In genomic region chr17:6233339-6233738, GRCh38 we compare ENCODE assay signal across 27 cellular contexts.
DNase-seq lines count a peak whose midpoint lies in the region; ATAC-seq, FAIRE-seq and TF ChIP-seq lines count a peak whose summit lies in the region.
"Had no signal": no experiment of that assay in that cellular context is flagged by ENCODE, and none has a peak within 500 bp of the region (broad histone marks: within the 10 kb centered on the region; RNA-seq: fewer than 3 reads in every experiment).

No MANE protein-coding gene starts in this region.

- no peaks in the 10 kb centered on the region for H3K27me3 ChIP-seq in neuronal stem cell (ENCODE audit: control insufficient read depth in 3 of 3, insufficient read depth in 3 of 3, low read depth in 1 of 3, low read length in 3 of 3)
- H3K27me3 ChIP-seq: MG63 had no signal

- no peak overlapping the region for H2BK5ac ChIP-seq in neuronal stem cell (ENCODE audit: low read length)

- no peak overlapping the region for H4K91ac ChIP-seq in neuronal stem cell (ENCODE audit: low read depth, low read length, poor library complexity)

- peak; percentile 86 for FAIRE-seq in urothelium cell line (lab: Jason Lieb, UNC)
- FAIRE-seq: G401.6, GM12891, GM19239 had no signal

- no peak overlapping the region for H3K9ac ChIP-seq in neuronal stem cell (ENCODE audit: low read depth, low read length, poor library complexity)

- DNase-seq in activated CD8-positive, alpha-beta memory T cell treated with anti-CD3 and anti-CD28 coated beads for 24 hours = peak; percentile 44
- DNase-seq in activated CD8-positive, alpha-beta memory T cell treated with anti-CD3 and anti-CD28 coated beads, Interleukin-2, amount 10 ng/mL, durations not matched to agents 7 days and 5 days = no peak
- DNase-seq in WTC11 (ENCODE audit: low spot score) (no peak), neuronal stem cell (ENCODE audit: low spot score) (no peak), urothelium cell line (ENCODE audit: low spot score) (no peak), cardiac septum (ENCODE audit: low spot score) (no peak)
- DNase-seq: Caco-2; CD8-positive, alpha-beta T cell; IMR-90; KG1; MG63; NCI-H1105 treated with DMSO at 0.1 percent for 48 hours; NCI-H2029 treated with DMSO at 0.1 percent for 48 hours; NCI-H446 treated with DMSO at 0.1 percent for 48 hours; NCI-H526 treated with DMSO at 0.1 percent for 48 hours; RPMI8226; SHP77 treated with DMSO at 0.1 percent for 48 hours had no signal

- intact Hi-C loops in cardiac septum (cut with DNase I) = no loop called here

- no peak overlapping the region for H2BK120ac ChIP-seq in neuronal stem cell (ENCODE audit: low read depth, low read length)

- no peak overlapping the region for H3K18ac ChIP-seq in neuronal stem cell (ENCODE audit: low read length)

- peaks cover 0 to 4% of the 10 kb centered on the region in 2 donors for H3K4me1 ChIP-seq in neuronal stem cell (ENCODE audit: control insufficient read depth in 2 of 2, insufficient read depth in 1 of 2, low read depth in 1 of 2, low read length in 2 of 2)
- H3K4me1 ChIP-seq: Caco-2 had no signal

- H3K23ac ChIP-seq in neuronal stem cell (ENCODE audit: low read depth, low read length, poor library complexity) = no peak overlapping the region

- ATAC-seq in activated CD8-positive, alpha-beta memory T cell treated with anti-CD3 and anti-CD28 coated beads, Interleukin-2, amount 10 ng/mL, durations not matched to agents 7 days and 5 days = no peak
- ATAC-seq in WTC11 = no peak
- ATAC-seq in HG03457 (IDR thresholded peaks at IDR 0.05; ENCODE audit: unreplicated experiment) = no peak
- no peak for ATAC-seq in HG03025 (IDR thresholded peaks at IDR 0.05; ENCODE audit: low FRiP score, unreplicated experiment)
- ATAC-seq: CD8-positive, alpha-beta T cell; HCT116 had no signal

- no CpG with 5 or more reads among the region's 4 CpGs for WGBS in neuronal stem cell (ENCODE audit: extremely low coverage in 2 of 2, insufficient read length in 2 of 2, insufficient replicate concordance in 1 of 2), 2 donors

- POLR2A ChIA-PET in WTC11 (lab: Charles Lee) = no interaction called here

- H3K9me3 Mint-ChIP-seq in activated CD8-positive, alpha-beta memory T cell treated with anti-CD3 and anti-CD28 coated beads, Interleukin-2, amount 10 ng/mL, durations not matched to agents 7 days and 5 days (ENCODE audit: low read depth) = no peaks in the 10 kb centered on the region
- no peaks in the 10 kb centered on the region for H3K9me3 Mint-ChIP-seq in WTC11
- H3K9me3 Mint-ChIP-seq: CD8-positive, alpha-beta T cell had no signal

- no peak overlapping the region for H2AK5ac ChIP-seq in neuronal stem cell (ENCODE audit: low read depth, low read length)

- no peak overlapping the region for H3K27ac Mint-ChIP-seq in activated CD8-positive, alpha-beta memory T cell treated with anti-CD3 and anti-CD28 coated beads, Interleukin-2, amount 10 ng/mL, durations not matched to agents 7 days and 5 days
- H3K27ac Mint-ChIP-seq in WTC11 = no peak overlapping the region
- H3K27ac Mint-ChIP-seq: B cell; CD8-positive, alpha-beta T cell had no signal

- CTCF ChIA-PET in activated CD8-positive, alpha-beta memory T cell treated with anti-CD3 and anti-CD28 coated beads, Interleukin-2, amount 10 ng/mL, durations not matched to agents 7 days and 5 days (lab: Charles Lee) = no interaction called here
- CTCF ChIA-PET in WTC11 (lab: Charles Lee) = interaction anchor here (0.5 kb wide), 1 partner anchor 47 kb away, joined by 5 read pairs; no protein-coding TSS in a partner anchor

- H3K79me1 ChIP-seq in neuronal stem cell (ENCODE audit: low read depth, low read length) = no peaks in the 10 kb centered on the region

- no peak overlapping the region for H3K4me3 Mint-ChIP-seq in activated CD8-positive, alpha-beta memory T cell treated with anti-CD3 and anti-CD28 coated beads, Interleukin-2, amount 10 ng/mL, durations not matched to agents 7 days and 5 days
- no peak overlapping the region for H3K4me3 Mint-ChIP-seq in WTC11
- H3K4me3 Mint-ChIP-seq: B cell; CD8-positive, alpha-beta T cell had no signal

- no peak overlapping the region for H2AFZ ChIP-seq in neuronal stem cell (ENCODE audit: low read length)

- H3K27ac ChIP-seq in neuronal stem cell (replicated peaks; ENCODE audit: low read length) = no peak overlapping the region
- H3K27ac ChIP-seq: 22Rv1, C4-2B, SK-N-MC had no signal

- H3K4me2 ChIP-seq in neuronal stem cell (ENCODE audit: insufficient read depth, low read length, poor library complexity, severe bottlenecking) = no peak overlapping the region

- peak overlapping the region; percentile 88 for H4K8ac ChIP-seq in neuronal stem cell (ENCODE audit: low read depth, low read length)

- H3K27me3 Mint-ChIP-seq in activated CD8-positive, alpha-beta memory T cell treated with anti-CD3 and anti-CD28 coated beads, Interleukin-2, amount 10 ng/mL, durations not matched to agents 7 days and 5 days = peaks cover 15% of the 10 kb centered on the region
- no peaks in the 10 kb centered on the region for H3K27me3 Mint-ChIP-seq in WTC11 (ENCODE audit: low read depth)
- H3K27me3 Mint-ChIP-seq: B cell had no signal

- no peak overlapping the region for H2BK12ac ChIP-seq in neuronal stem cell (ENCODE audit: low read length)

- no peaks in the 10 kb centered on the region for H3K36me3 Mint-ChIP-seq in activated CD8-positive, alpha-beta memory T cell treated with anti-CD3 and anti-CD28 coated beads, Interleukin-2, amount 10 ng/mL, durations not matched to agents 7 days and 5 days
- no peaks in the 10 kb centered on the region for H3K36me3 Mint-ChIP-seq in WTC11
- H3K36me3 Mint-ChIP-seq: CD8-positive, alpha-beta T cell had no signal

- no peaks in the 10 kb centered on the region for H3K4me1 Mint-ChIP-seq in activated CD8-positive, alpha-beta memory T cell treated with anti-CD3 and anti-CD28 coated beads, Interleukin-2, amount 10 ng/mL, durations not matched to agents 7 days and 5 days
- H3K4me1 Mint-ChIP-seq in WTC11 = peaks cover 23% of the 10 kb centered on the region
- H3K4me1 Mint-ChIP-seq: B cell had no signal

- H3K9me3 ChIP-seq in neuronal stem cell (replicated peaks in 1 of 2; ENCODE audit: control insufficient read depth in 2 of 2, insufficient read depth in 1 of 2, low read depth in 1 of 2, low read length in 2 of 2) = peaks cover 0 to 2% of the 10 kb centered on the region in 2 donors
- H3K9me3 ChIP-seq: Caco-2, MG63 had no signal

- peak overlapping the region; percentile 59 for H3K14ac ChIP-seq in neuronal stem cell (ENCODE audit: low read length)

- no peak for TF ChIP-seq CTCF in WTC11 (IDR thresholded peaks at IDR 0.05)

- H2BK15ac ChIP-seq in neuronal stem cell (ENCODE audit: low read length) = no peak overlapping the region

- H3K4me3 ChIP-seq in neuronal stem cell (ENCODE audit: low read length in 2 of 2) = peak overlapping the region in 1 of 2 donors; percentile 3
- H3K4me3 ChIP-seq: MG63, SK-N-MC had no signal

- H3K4ac ChIP-seq in neuronal stem cell (ENCODE audit: low read length) = no peak overlapping the region

- no peaks in the 10 kb centered on the region for H3K36me3 ChIP-seq in neuronal stem cell (replicated peaks in 1 of 2; ENCODE audit: control insufficient read depth in 2 of 2, insufficient read depth in 2 of 2, low read length in 2 of 2)
- H3K36me3 ChIP-seq: MG63 had no signal

TF ChIP-seq in WTC11, 78 proteins besides CTCF, POLR2A, EP300 and RAD21:
- TF ChIP-seq ERG (CRISPR knock-in tag; IDR thresholded peaks at IDR 0.05) (no peak), ZBTB43 (CRISPR knock-in tag; IDR thresholded peaks at IDR 0.05) (peak; percentile 90; the same call in 1 of the 2 replicates), ETV6 (CRISPR knock-in tag; IDR thresholded peaks at IDR 0.05) (no peak), CREB1 (CRISPR knock-in tag; IDR thresholded peaks at IDR 0.05) (no peak)
